Comparison of ENCODE assay signal across 1 cellular context in genomic region chr10:119451305-119451896, GRCh38.
TF ChIP-seq lines count a peak whose summit lies in the region.

No MANE protein-coding gene starts in this region.

TF ChIP-seq in HEK293, 187 proteins besides CTCF, POLR2A, EP300 and RAD21:
- TF ChIP-seq PRDM2 (tag by site-specific recombination; IDR thresholded peaks at IDR 0.05; ENCODE audit: borderline replicate concordance), result no peak
- TF ChIP-seq ZNF169 (tag by site-specific recombination; IDR thresholded peaks at IDR 0.05), result no peak
- TF ChIP-seq ZNF692 (tag by site-specific recombination; IDR thresholded peaks at IDR 0.05), result peak; percentile 82
- peak; percentile 60 for TF ChIP-seq ZFP69B (tag by site-specific recombination; IDR thresholded peaks at IDR 0.05)
- TF ChIP-seq ZBTB8A (tag by site-specific recombination; IDR thresholded peaks at IDR 0.05), result no peak
TF ChIP-seq in HEK293: peak in this region for 2.
